ENCODE assay signal across 25 cellular contexts in genomic region chr20:40607927-40608326, GRCh38.
A peak's percentile ranks its signal among the peaks of the same experiment; 100 is the strongest.
DNase-seq lines count a peak whose midpoint lies in the region; ATAC-seq and TF ChIP-seq lines count a peak whose summit lies in the region.
"Had no signal": no experiment of that assay in that cellular context is flagged by ENCODE, and none has a peak within 500 bp of the region (broad histone marks: within the 10 kb centered on the region; RNA-seq: fewer than 3 reads in every experiment).

No MANE protein-coding gene starts in this region.

- H3K36me3 ChIP-seq in HEK293 (ENCODE audit: control insufficient read depth in 2 of 2, insufficient read depth in 1 of 2, low read length in 2 of 2), result no peaks in the 10 kb centered on the region
- no peaks in the 10 kb centered on the region for H3K36me3 ChIP-seq in body of pancreas (replicated peaks in 1 of 2; ENCODE audit: insufficient read depth in 1 of 2, low read depth in 2 of 2)
- H3K36me3 ChIP-seq: HAP-1, SJCRH30 had no signal

- ATAC-seq in GM19395 (IDR thresholded peaks at IDR 0.05; ENCODE audit: unreplicated experiment) (no peak), body of pancreas (no peak)
- ATAC-seq: A549; CD8-positive, alpha-beta T cell; Right ventricle myocardium inferior; SK-N-SH treated with all-trans-retinoic acid at 6 μM for 48 hours; T-helper 17 cell had no signal

- POLR2A ChIA-PET in HEK293 (lab: Yijun Ruan, JAX), result no interaction called here

- CTCF ChIA-PET in HEK293 (lab: Yijun Ruan, JAX), result no interaction called here

- H3K4me1 ChIP-seq in HEK293 (ENCODE audit: control insufficient read depth, insufficient read depth, low read length) (no peaks in the 10 kb centered on the region), body of pancreas (no peaks in the 10 kb centered on the region)
- H3K4me1 ChIP-seq: A549, HAP-1, SJCRH30 had no signal

- no peaks in the 10 kb centered on the region for H3K9me3 ChIP-seq in HEK293 (ENCODE audit: control insufficient read depth, insufficient read depth, low read depth, low read length)
- no peaks in the 10 kb centered on the region for H3K9me3 ChIP-seq in body of pancreas
- H3K9me3 ChIP-seq: A549, HAP-1, SJCRH30 had no signal

- WGBS in body of pancreas, 2 donors, result 90 to 91% methylated on average over 5 of the region's 5 CpGs

- peak; percentile 73 for DNase-seq in COR-L47 (lab: John Stamatoyannopoulos, UW)
- peak; percentile 29 for DNase-seq in NCI-H446 treated with DMSO at 0.1 percent for 48 hours (lab: John Stamatoyannopoulos, UW)
- DNase-seq in cerebellar cortex (ENCODE audit: low spot score), result peak; percentile 47
- DNase-seq in AML-193 (lab: John Stamatoyannopoulos, UW), result no peak
- DNase-seq in body of pancreas, result no peak
- DNase-seq in AG20443 (ENCODE audit: low spot score), result no peak
- DNase-seq: CD8-positive, alpha-beta T cell; GOT3; IMR-90; MM.1S; NCI-H1436 treated with DMSO at 0.1 percent for 48 hours; NCI-H2029; NCI-H526 treated with DMSO at 0.1 percent for 48 hours; NK-92 treated with Interleukin-12 subunit alpha and Interleukin-12 subunit beta, amount 100 ng/mL, for 24 hours; PC-9; SJCRH30; T-helper 17 cell had no signal

- H3K4me3 ChIP-seq in HEK293 (ENCODE audit: low read depth, low read length) (no peak overlapping the region), body of pancreas (no peak overlapping the region)
- H3K4me3 ChIP-seq: A549, HAP-1, PC-9, SJCRH30 had no signal

- intact Hi-C loops in body of pancreas (cut with DNase I), result no loop called here

- H3K27me3 ChIP-seq in body of pancreas, result no peaks in the 10 kb centered on the region
- H3K27me3 ChIP-seq: SJCRH30 had no signal

- no peak overlapping the region for H3K27ac ChIP-seq in HEK293 (ENCODE audit: extremely low read depth, low read depth, low read length)
- H3K27ac ChIP-seq in body of pancreas, result no peak overlapping the region
- H3K27ac ChIP-seq: A549, C4-2B, KMS-11, PC-9, SJCRH30 had no signal

- TF ChIP-seq POLR2A in body of pancreas (IDR thresholded peaks at IDR 0.05), result no peak

- no peak for TF ChIP-seq CTCF in HEK293 (tag by site-specific recombination; IDR thresholded peaks at IDR 0.05)
- no peak for TF ChIP-seq CTCF in body of pancreas (IDR thresholded peaks at IDR 0.05)

TF ChIP-seq in HEK293, 187 proteins besides CTCF, POLR2A, EP300 and RAD21:
- TF ChIP-seq SP7 (tag by site-specific recombination; IDR thresholded peaks at IDR 0.05) (0 out of 2 replicates have a peak, but pooled peaks have one; percentile 46), ZSCAN16 (tag by site-specific recombination; IDR thresholded peaks at IDR 0.05) (no peak), ZNF843 (tag by site-specific recombination; IDR thresholded peaks at IDR 0.05) (no peak)

Comparison
In these comparisons a context has a peak if more than half of its experiments do, and no peak if none do; other contexts are left out.
1. DNase-seq: peak in COR-L47 (single experiment), NCI-H446 treated with DMSO at 0.1 percent for 48 hours (single experiment) and cerebellar cortex (single experiment); none in AML-193 (0 of 2), body of pancreas (0 of 4) and AG20443 (single experiment).